12 cellular contexts compared by ENCODE assay signal in the genomic region with DNA sequence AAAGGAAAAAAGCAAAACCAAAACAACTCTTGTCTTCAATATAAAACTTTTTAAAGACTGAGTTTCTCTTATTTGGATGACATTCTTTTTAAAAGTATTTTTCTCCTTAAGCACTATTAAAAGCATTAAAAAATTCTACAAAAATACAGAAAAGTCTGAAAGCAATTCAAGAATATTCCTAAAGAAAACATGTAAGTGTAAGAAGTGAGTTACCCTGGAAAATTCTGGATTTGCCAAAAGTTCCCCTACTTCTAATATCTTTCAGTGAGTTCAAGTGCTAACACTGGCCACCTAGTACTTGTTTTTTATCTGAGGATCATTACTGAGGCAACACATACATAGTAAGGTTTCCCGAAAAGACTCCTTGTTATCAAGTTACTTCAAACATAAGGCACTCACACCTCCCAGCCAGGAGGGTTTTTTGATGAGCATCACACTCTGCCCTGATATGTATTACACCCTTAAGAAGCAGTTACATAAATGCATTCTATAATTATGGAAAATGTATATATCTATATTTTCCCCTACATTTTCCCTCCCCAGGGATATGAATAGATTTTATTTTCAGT.
A peak's percentile ranks its signal among the peaks of the same experiment; 100 is the strongest.
DNase-seq lines count a peak whose midpoint lies in the region; ATAC-seq, FAIRE-seq and TF ChIP-seq lines count a peak whose summit lies in the region.
"Had no signal": no experiment of that assay in that cellular context is flagged by ENCODE, and none has a peak within 500 bp of the region (broad histone marks: within the 10 kb centered on the region; RNA-seq: fewer than 3 reads in every experiment).

No MANE protein-coding gene starts in this region.

- 11% methylated on average over 1 of the region's 1 CpG for WGBS in prostate gland

- no peak for FAIRE-seq in endothelial cell of umbilical vein (lab: Jason Lieb, UNC)
- FAIRE-seq: H54 had no signal

- H4K20me1 ChIP-seq in endothelial cell of umbilical vein (replicated peaks; ENCODE audit: control insufficient read depth, extremely low read depth, insufficient read depth, low read length) = no peaks in the 10 kb centered on the region

- H3K27ac ChIP-seq in endothelial cell of umbilical vein (ENCODE audit: insufficient read depth, low read depth, low read length) (no peak overlapping the region), prostate gland (peak overlapping the region; percentile 84 to 87)

- H3K9ac ChIP-seq in endothelial cell of umbilical vein (replicated peaks; ENCODE audit: extremely low read depth, insufficient read depth, low read length) = no peak overlapping the region

- H3K27me3 Mint-ChIP-seq in activated T-helper 2 cell treated with anti-CD3 and anti-CD28 coated beads, Interferon-gamma antibody, Interleukin-2, Interleukin-4, amounts not matched to agents 10 μg/mL and 5 μg/mL and 100 μg/mL, durations not matched to agents 14 hours and 24 hours and 36 hours (ENCODE audit: low read depth) = peaks cover 12% of the 10 kb centered on the region
- H3K27me3 Mint-ChIP-seq: central memory CD8-positive, alpha-beta T cell; stimulated activated naive CD8-positive, alpha-beta T cell treated with anti-CD3 and anti-CD28 coated beads, Interleukin-15, amount 100 ng/mL, for 72 hours had no signal

- H2AFZ ChIP-seq in endothelial cell of umbilical vein (ENCODE audit: low read depth, low read length) = no peak overlapping the region

- no peak overlapping the region for H3K27ac Mint-ChIP-seq in activated T-helper 2 cell treated with anti-CD3 and anti-CD28 coated beads, Interferon-gamma antibody, Interleukin-2, Interleukin-4, amounts not matched to agents 10 μg/mL and 5 μg/mL and 100 μg/mL, durations not matched to agents 14 hours and 24 hours and 36 hours
- H3K27ac Mint-ChIP-seq: CD14-positive monocyte; stimulated activated naive CD8-positive, alpha-beta T cell treated with anti-CD3 and anti-CD28 coated beads, Interleukin-15, amount 100 ng/mL, for 72 hours had no signal

- H3K9me3 ChIP-seq in endothelial cell of umbilical vein (replicated peaks; ENCODE audit: control insufficient read depth, insufficient read depth, low read length) (no peaks in the 10 kb centered on the region), prostate gland (no peaks in the 10 kb centered on the region)

- dilution Hi-C loops in endothelial cell of umbilical vein (cut with MboI; ENCODE audit: extremely low pct_ligation_motif_present, low sequenced_read_pairs) = no loop called here

- ATAC-seq in GM19035 (IDR thresholded peaks at IDR 0.05; ENCODE audit: unreplicated experiment) = no peak
- ATAC-seq: stimulated activated naive CD8-positive, alpha-beta T cell treated with anti-CD3 and anti-CD28 coated beads, Interleukin-15, amount 100 ng/mL, for 72 hours had no signal

- TF ChIP-seq POLR2A in endothelial cell of umbilical vein (IDR thresholded peaks at IDR 0.05; ENCODE audit: low read depth, low read length) (no peak), prostate gland (IDR thresholded peaks at IDR 0.05) (no peak)

- no peaks in the 10 kb centered on the region for H3K27me3 ChIP-seq in endothelial cell of umbilical vein (ENCODE audit: control insufficient read depth in 2 of 2, insufficient read depth in 2 of 2, low read length in 2 of 2)
- no peaks in the 10 kb centered on the region for H3K27me3 ChIP-seq in prostate gland (replicated peaks; ENCODE audit: insufficient read depth)

- H3K79me2 ChIP-seq in endothelial cell of umbilical vein (ENCODE audit: control insufficient read depth, insufficient read depth, low read length) = no peaks in the 10 kb centered on the region

- H3K4me1 ChIP-seq in endothelial cell of umbilical vein (ENCODE audit: control insufficient read depth, extremely low read depth, insufficient read depth, low read length) (peaks cover 9% of the 10 kb centered on the region), prostate gland (replicated peaks) (no peaks in the 10 kb centered on the region)

- H3K4me3 ChIP-seq in endothelial cell of umbilical vein (replicated peaks in 1 of 3; ENCODE audit: insufficient read depth in 1 of 3, low read depth in 1 of 3, low read length in 3 of 3) (no peak overlapping the region), prostate gland (peak overlapping the region; percentile 5 to 19)

- no peaks in the 10 kb centered on the region for H3K4me1 Mint-ChIP-seq in activated T-helper 2 cell treated with anti-CD3 and anti-CD28 coated beads, Interferon-gamma antibody, Interleukin-2, Interleukin-4, amounts not matched to agents 10 μg/mL and 5 μg/mL and 100 μg/mL, durations not matched to agents 14 hours and 24 hours and 36 hours (ENCODE audit: low read depth)
- H3K4me1 Mint-ChIP-seq: CD14-positive monocyte had no signal

- DNase-seq in DMS 273 (lab: John Stamatoyannopoulos, UW; ENCODE audit: unreplicated experiment) (peak; percentile 64), NCI-H2171 (lab: John Stamatoyannopoulos, UW) (peak; percentile 70), endothelial cell of umbilical vein (ENCODE audit: low read depth, low spot score) (peak; percentile 15), prostate gland (ENCODE audit: low spot score) (no peak), DMS153 (lab: John Stamatoyannopoulos, UW) (no peak), middle frontal gyrus (ENCODE audit: extremely low spot score, low spot score) (no peak)
- DNase-seq in activated T-helper 2 cell treated with anti-CD3 and anti-CD28 coated beads, Interferon-gamma antibody, Interleukin-2, Interleukin-4, amounts not matched to agents 10 μg/mL and 5 μg/mL and 100 μg/mL, durations not matched to agents 14 hours and 24 hours and 36 hours (ENCODE audit: low spot score) = no peak
- DNase-seq: stimulated activated naive CD8-positive, alpha-beta T cell treated with anti-CD3 and anti-CD28 coated beads, Interleukin-15, amount 100 ng/mL, for 72 hours had no signal

- H3K9me3 Mint-ChIP-seq in activated T-helper 2 cell treated with anti-CD3 and anti-CD28 coated beads, Interferon-gamma antibody, Interleukin-2, Interleukin-4, amounts not matched to agents 10 μg/mL and 5 μg/mL and 100 μg/mL, durations not matched to agents 14 hours and 24 hours and 36 hours = no peaks in the 10 kb centered on the region
- H3K9me3 Mint-ChIP-seq: CD14-positive monocyte; central memory CD8-positive, alpha-beta T cell; stimulated activated naive CD8-positive, alpha-beta T cell treated with anti-CD3 and anti-CD28 coated beads, Interleukin-15, amount 100 ng/mL, for 72 hours had no signal

- TF ChIP-seq CTCF in endothelial cell of umbilical vein (IDR thresholded peaks at IDR 0.05; ENCODE audit: extremely low read depth in 1 of 2, insufficient read depth in 1 of 2, low read depth in 1 of 2, low read length in 2 of 2) (no peak), prostate gland (IDR thresholded peaks at IDR 0.05) (no peak)

- CTCF ChIA-PET in endothelial cell of umbilical vein (lab: Charles Lee) = interaction anchor here (1.0 to 1.5 kb wide), 2 partner anchors 11 to 34 kb away, joined by 3 read pairs; no protein-coding TSS in a partner anchor

- no peak overlapping the region for H3K4me3 Mint-ChIP-seq in activated T-helper 2 cell treated with anti-CD3 and anti-CD28 coated beads, Interferon-gamma antibody, Interleukin-2, Interleukin-4, amounts not matched to agents 10 μg/mL and 5 μg/mL and 100 μg/mL, durations not matched to agents 14 hours and 24 hours and 36 hours (ENCODE audit: low read depth)
- H3K4me3 Mint-ChIP-seq: CD14-positive monocyte; central memory CD8-positive, alpha-beta T cell; stimulated activated naive CD8-positive, alpha-beta T cell treated with anti-CD3 and anti-CD28 coated beads, Interleukin-15, amount 100 ng/mL, for 72 hours had no signal

- H3K9me1 ChIP-seq in endothelial cell of umbilical vein (replicated peaks; ENCODE audit: control insufficient read depth, extremely low read depth, insufficient read depth, low read length) = no peaks in the 10 kb centered on the region

- no peaks in the 10 kb centered on the region for H3K36me3 Mint-ChIP-seq in activated T-helper 2 cell treated with anti-CD3 and anti-CD28 coated beads, Interferon-gamma antibody, Interleukin-2, Interleukin-4, amounts not matched to agents 10 μg/mL and 5 μg/mL and 100 μg/mL, durations not matched to agents 14 hours and 24 hours and 36 hours (ENCODE audit: low read depth)
- H3K36me3 Mint-ChIP-seq: CD14-positive monocyte had no signal

- H3K36me3 ChIP-seq in endothelial cell of umbilical vein (ENCODE audit: control insufficient read depth in 2 of 2, extremely low read depth in 1 of 2, insufficient read depth in 2 of 2, low read length in 2 of 2) = no peaks in the 10 kb centered on the region
- no peaks in the 10 kb centered on the region for H3K36me3 ChIP-seq in prostate gland

- H3K4me2 ChIP-seq in endothelial cell of umbilical vein (ENCODE audit: insufficient read depth, low read length) = no peak overlapping the region

- BruUV-seq in endothelial cell of umbilical vein (replicated peaks; lab: Mats Ljungman, UMichigan) = no TSS peak

- POLR2A ChIA-PET in endothelial cell of umbilical vein (lab: Charles Lee) = no interaction called here

- intact Hi-C loops in endothelial cell of umbilical vein (cut with micrococcal nuclease) (no loop called here), prostate gland (cut with DNase I) (no loop called here)
- intact Hi-C loops in activated T-helper 2 cell treated with anti-CD3 and anti-CD28 coated beads, Interferon-gamma antibody, Interleukin-2, Interleukin-4, amounts not matched to agents 10 μg/mL and 5 μg/mL and 100 μg/mL, durations not matched to agents 14 hours and 24 hours and 36 hours (cut with micrococcal nuclease) = no loop called here

TF ChIP-seq in endothelial cell of umbilical vein, 7 proteins besides CTCF, POLR2A, EP300 and RAD21:
- TF ChIP-seq POLR2AphosphoS5 (IDR thresholded peaks at IDR 0.05; ENCODE audit: insufficient read depth, low read depth, low read length) = no peak
- TF ChIP-seq JUN (IDR thresholded peaks at IDR 0.05; ENCODE audit: borderline replicate concordance, insufficient read depth, insufficient read length, low read depth) = no peak
- TF ChIP-seq, protein P1, sequence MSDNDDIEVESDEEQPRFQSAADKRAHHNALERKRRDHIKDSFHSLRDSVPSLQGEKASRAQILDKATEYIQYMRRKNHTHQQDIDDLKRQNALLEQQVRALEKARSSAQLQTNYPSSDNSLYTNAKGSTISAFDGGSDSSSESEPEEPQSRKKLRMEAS (IDR thresholded peaks at IDR 0.05; ENCODE audit: insufficient read depth, insufficient read length) = no peak
- TF ChIP-seq EZH2 (IDR thresholded peaks at IDR 0.05; ENCODE audit: borderline replicate concordance, low read depth, low read length, severe bottlenecking) = no peak
- no peak for TF ChIP-seq FOS (IDR thresholded peaks at IDR 0.05; ENCODE audit: borderline replicate concordance, insufficient read depth, low read length)
- TF ChIP-seq GATA2 (IDR thresholded peaks at IDR 0.05; ENCODE audit: insufficient read depth, insufficient read length, low read depth, low read length) = no peak
- no peak for TF ChIP-seq MYC (IDR thresholded peaks at IDR 0.05; ENCODE audit: low read depth, low read length)

Comparison
In these comparisons a context has a peak if more than half of its experiments do, and no peak if none do; other contexts are left out.
1. DNase-seq: peak in DMS 273 (single experiment), NCI-H2171 (single experiment) and endothelial cell of umbilical vein (single experiment); none in prostate gland (single experiment), DMS153 (single experiment), activated T-helper 2 cell treated with anti-CD3 and anti-CD28 coated beads, Interferon-gamma antibody, Interleukin-2, Interleukin-4, amounts not matched to agents 10 μg/mL and 5 μg/mL and 100 μg/mL, durations not matched to agents 14 hours and 24 hours and 36 hours (single experiment) and middle frontal gyrus (single experiment).
2. H3K4me3 ChIP-seq: peak in prostate gland (2 of 2); none in endothelial cell of umbilical vein (0 of 3).